In genomic region chr11:1279674-1280055, GRCh38 we compare ENCODE assay signal across 24 cellular contexts. TPM values are rescaled to one million over a fixed set of nuclear protein-coding genes. Genes with fewer than 3 reads are reported as not detected.
"Had no signal": no experiment of that assay in that cellular context is flagged by ENCODE, and none has a peak within 500 bp of the region (broad histone marks: within the 10 kb centered on the region; RNA-seq: fewer than 3 reads in every experiment).

No MANE protein-coding gene starts in this region.

- H3K27me3 ChIP-seq: dorsolateral prefrontal cortex, suprapubic skin, thyroid gland had no signal

- H3K27me3 Mint-ChIP-seq: naive thymus-derived CD8-positive, alpha-beta T cell; type B pancreatic cell had no signal

- H3K4me3 Mint-ChIP-seq: immature natural killer cell; naive thymus-derived CD8-positive, alpha-beta T cell; type B pancreatic cell had no signal

- H3K27ac ChIP-seq: suprapubic skin, thyroid gland had no signal

- ATAC-seq: esophagus mucosa; left colon; mucosa of descending colon; naive thymus-derived CD8-positive, alpha-beta T cell; stimulated activated naive CD8-positive, alpha-beta T cell treated with anti-CD3 and anti-CD28 coated beads, Interleukin-15, Interleukin-2, amounts not matched to agents 100 U/mL and 50 U/mL, for 24 hours had no signal

- FAIRE-seq: frontal cortex, keratinocyte, small intestine, urothelium cell line had no signal

- H3K9me3 Mint-ChIP-seq: immature natural killer cell; naive thymus-derived CD8-positive, alpha-beta T cell; type B pancreatic cell had no signal

- H3K9me3 ChIP-seq: mucosa of descending colon, suprapubic skin, thyroid gland had no signal

- H3K4me3 ChIP-seq: dorsolateral prefrontal cortex, mucosa of descending colon, suprapubic skin, thyroid gland had no signal

- H3K27ac Mint-ChIP-seq: immature natural killer cell; naive thymus-derived CD8-positive, alpha-beta T cell; type B pancreatic cell had no signal

- DNase-seq: cortex of kidney; effector CD8-positive, alpha-beta T cell; immature natural killer cell; left colon; mammary epithelial cell; mucosa of descending colon; naive thymus-derived CD8-positive, alpha-beta T cell; small intestine; stimulated activated CD4-positive, alpha-beta T cell treated with anti-CD3 and anti-CD28 coated beads, Interleukin-2, amount 100 ng/mL, for 48 hours; stimulated activated naive CD8-positive, alpha-beta T cell treated with anti-CD3 and anti-CD28 coated beads, Interleukin-15, Interleukin-2, amounts not matched to agents 100 U/mL and 50 U/mL, for 24 hours; thyroid gland had no signal

RNA-seq across cellular contexts. Expression of gene MUC5B, which starts 56.8 kb away (rescaled TPM):
- total RNA-seq: fibroblast of lung; frontal cortex; glomerular endothelial cell; mesenteric fat pad; naive thymus-derived CD8-positive, alpha-beta T cell; osteocyte; pulmonary artery endothelial cell; thyroid gland had no signal
- polyA plus RNA-seq: fibroblast of lung; immature natural killer cell; keratinocyte; mammary epithelial cell; naive thymus-derived CD8-positive, alpha-beta T cell; neural cell had no signal
